31 cellular contexts compared by ENCODE assay signal in the genomic region with DNA sequence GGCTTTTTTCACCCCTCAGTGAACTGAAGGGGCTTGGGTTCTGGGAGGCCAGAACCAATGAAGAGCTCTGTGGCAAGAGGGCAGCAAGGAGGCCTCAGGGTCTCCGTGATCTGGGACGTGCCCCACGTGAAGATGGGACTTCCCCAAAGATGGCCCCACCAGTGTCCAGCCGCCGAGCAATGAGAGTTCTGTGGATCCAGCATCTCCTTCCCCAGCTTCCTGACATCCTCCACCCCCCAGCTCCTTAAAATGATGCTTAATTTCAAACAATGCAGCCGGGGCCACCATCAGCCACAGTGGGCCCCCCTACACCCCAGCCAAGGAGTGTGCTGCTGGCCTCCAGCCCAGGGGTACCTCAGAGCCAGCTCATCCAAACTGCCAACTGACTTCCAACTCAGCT. TPM values are rescaled to one million over a fixed set of nuclear protein-coding genes. Genes with fewer than 3 reads are reported as not detected.
DNase-seq lines count a peak whose midpoint lies in the region; ATAC-seq, FAIRE-seq and TF ChIP-seq lines count a peak whose summit lies in the region.
"Had no signal": no experiment of that assay in that cellular context is flagged by ENCODE, and none has a peak within 500 bp of the region (broad histone marks: within the 10 kb centered on the region; RNA-seq: fewer than 3 reads in every experiment).

No MANE protein-coding gene starts in this region.

- peak overlapping the region; percentile 90 for H2AK5ac ChIP-seq in neuronal stem cell (ENCODE audit: low read depth, low read length)

- H3K4me1 ChIP-seq in heart left ventricle = no peaks in the 10 kb centered on the region
- no peaks in the 10 kb centered on the region for H3K4me1 ChIP-seq in kidney (ENCODE audit: control insufficient read depth in 1 of 2, insufficient read depth in 1 of 2, low read depth in 1 of 2, low read length in 2 of 2)
- H3K4me1 ChIP-seq in neuronal stem cell (ENCODE audit: control insufficient read depth in 2 of 2, insufficient read depth in 1 of 2, low read depth in 1 of 2, low read length in 2 of 2) = peaks cover 0 to 10% of the 10 kb centered on the region in 2 donors
- H3K4me1 ChIP-seq: BE2C, BLaER1 had no signal

- H2BK12ac ChIP-seq in neuronal stem cell (ENCODE audit: low read length) = no peak overlapping the region

- H3K14ac ChIP-seq in neuronal stem cell (ENCODE audit: low read length) = no peak overlapping the region

- H3K79me1 ChIP-seq in neuronal stem cell (ENCODE audit: low read depth, low read length) = no peaks in the 10 kb centered on the region

- peaks cover 0 to 19% (median 0%) of the 10 kb centered on the region in 9 donors for H3K27me3 ChIP-seq in heart left ventricle
- peaks cover 0 to 48% (median 0%) of the 10 kb centered on the region in 3 experiments for H3K27me3 ChIP-seq in neuronal stem cell (ENCODE audit: control insufficient read depth in 3 of 3, insufficient read depth in 3 of 3, low read depth in 1 of 3, low read length in 3 of 3)
- H3K27me3 ChIP-seq: BE2C, BLaER1 had no signal

- FAIRE-seq in kidney (lab: Jason Lieb, UNC) = no peak
- FAIRE-seq: A204.1, GM12878, GM12892, GM18507 had no signal

- H3K9ac ChIP-seq in kidney (ENCODE audit: low read length in 2 of 2) = no peak overlapping the region
- peak overlapping the region; percentile 40 for H3K9ac ChIP-seq in neuronal stem cell (ENCODE audit: low read depth, low read length, poor library complexity)
- H3K9ac ChIP-seq: BLaER1 had no signal

- H3K27ac ChIP-seq in heart left ventricle = no peak overlapping the region
- H3K27ac ChIP-seq in kidney (ENCODE audit: low read depth in 2 of 2, low read length in 2 of 2) = no peak overlapping the region
- H3K27ac ChIP-seq in neuronal stem cell (replicated peaks; ENCODE audit: low read length) = no peak overlapping the region
- H3K27ac ChIP-seq: BLaER1 had no signal

- no peak overlapping the region for H4K91ac ChIP-seq in neuronal stem cell (ENCODE audit: low read depth, low read length, poor library complexity)

- no peak for TF ChIP-seq POLR2A in heart left ventricle (IDR thresholded peaks at IDR 0.05)

- no peak overlapping the region for H2BK15ac ChIP-seq in neuronal stem cell (ENCODE audit: low read length)

- WGBS in heart left ventricle, 4 donors = 76 to 85% (median 81%) methylated on average over 4 to 6 of the region's 6 CpGs
- WGBS in neuronal stem cell (ENCODE audit: extremely low coverage in 2 of 2, insufficient read length in 2 of 2, insufficient replicate concordance in 1 of 2), 2 donors = no CpG with 5 or more reads among the region's 6 CpGs

- H2BK5ac ChIP-seq in neuronal stem cell (ENCODE audit: low read length) = no peak overlapping the region

- intact Hi-C loops in Right ventricle myocardium inferior (cut with DNase I) (loop anchor here (10.0 kb wide), 1 partner anchor 444 kb away; no protein-coding TSS in a partner anchor), heart left ventricle (cut with DNase I) (loop anchor here in 2 of 10 donors (10.0 kb wide), 2 partner anchors 56 to 444 kb away; a partner anchor contains a TSS), kidney (cut with DNase I) (no loop called here)

- H4K8ac ChIP-seq in neuronal stem cell (ENCODE audit: low read depth, low read length) = no peak overlapping the region

- no peak overlapping the region for H3K4me2 ChIP-seq in neuronal stem cell (ENCODE audit: insufficient read depth, low read length, poor library complexity, severe bottlenecking)
- H3K4me2 ChIP-seq: BLaER1 had no signal

- no peak overlapping the region for H2BK120ac ChIP-seq in neuronal stem cell (ENCODE audit: low read depth, low read length)

- no peak for TF ChIP-seq CTCF in heart left ventricle (IDR thresholded peaks at IDR 0.05)
- no peak for TF ChIP-seq CTCF in kidney (IDR thresholded peaks at IDR 0.05; ENCODE audit: borderline replicate concordance, extremely low read depth, insufficient read depth)

- no peak for ATAC-seq in Right ventricle myocardium inferior
- ATAC-seq in heart left ventricle = no peak
- ATAC-seq in HG02852 (IDR thresholded peaks at IDR 0.05; ENCODE audit: unreplicated experiment) = no peak
- ATAC-seq: GM12878 had no signal

- H2AFZ ChIP-seq in neuronal stem cell (ENCODE audit: low read length) = no peak overlapping the region

- H3K23ac ChIP-seq in neuronal stem cell (ENCODE audit: low read depth, low read length, poor library complexity) = no peak overlapping the region

- no peak overlapping the region for H3K4ac ChIP-seq in neuronal stem cell (ENCODE audit: low read length)

- DNase-seq in Right ventricle myocardium inferior (ENCODE audit: missing footprints) (peak; percentile 13), heart left ventricle (no peak), kidney (peak; percentile 37), neuronal stem cell (ENCODE audit: low spot score) (no peak)
- no peak for DNase-seq in effector CD4-positive, alpha-beta T cell
- DNase-seq in activated naive CD4-positive, alpha-beta T cell (lab: John Stamatoyannopoulos, UW) = no peak
- DNase-seq: 8988T; ACHN; BE2C; CD4-positive, alpha-beta memory T cell; CD4-positive, CD25-positive, alpha-beta regulatory T cell; CD8-positive, alpha-beta memory T cell; COR-L47; DMS 273 treated with DMSO at 0.1 percent for 48 hours; DMS153; DMS53; DMS79; DND-41; EL; GDM1 had no signal

- no peak overlapping the region for H3K4me3 ChIP-seq in heart left ventricle
- H3K4me3 ChIP-seq in kidney (ENCODE audit: low read length in 2 of 2) = no peak overlapping the region
- H3K4me3 ChIP-seq in neuronal stem cell (ENCODE audit: low read length in 2 of 2) = no peak overlapping the region
- H3K4me3 ChIP-seq: BLaER1, GM12878 had no signal

- no peak overlapping the region for H3K18ac ChIP-seq in neuronal stem cell (ENCODE audit: low read length)

- H3K9me3 ChIP-seq in heart left ventricle = no peaks in the 10 kb centered on the region
- H3K9me3 ChIP-seq in kidney (ENCODE audit: control insufficient read depth in 1 of 2, low read length in 2 of 2) = no peaks in the 10 kb centered on the region
- no peaks in the 10 kb centered on the region for H3K9me3 ChIP-seq in neuronal stem cell (replicated peaks in 1 of 2; ENCODE audit: control insufficient read depth in 2 of 2, insufficient read depth in 1 of 2, low read depth in 1 of 2, low read length in 2 of 2)
- H3K9me3 ChIP-seq: BE2C, BLaER1 had no signal

- H3K36me3 ChIP-seq in heart left ventricle (no peaks in the 10 kb centered on the region), kidney (ENCODE audit: control insufficient read depth in 1 of 2, insufficient read depth in 2 of 2, low read length in 2 of 2) (no peaks in the 10 kb centered on the region), neuronal stem cell (replicated peaks in 1 of 2; ENCODE audit: control insufficient read depth in 2 of 2, insufficient read depth in 2 of 2, low read length in 2 of 2) (no peaks in the 10 kb centered on the region)
- H3K36me3 ChIP-seq: BE2C, BLaER1 had no signal

RNA-seq across cellular contexts. Expression of a gene that starts 5.9 kb away (rescaled TPM):
- total RNA-seq in Right ventricle myocardium inferior (not detected), heart left ventricle (not detected), kidney (not detected)
- polyA plus RNA-seq in heart left ventricle (not detected), kidney (ENCODE audit: insufficient read depth, low read depth, low replicate concordance) (not detected)
- polyA plus RNA-seq in neuronal stem cell (2013, experiment 1 of 2) = not detected
- not detected for polyA plus RNA-seq in neuronal stem cell (2013, experiment 2 of 2)
- total RNA-seq: A673; CD4-positive, alpha-beta memory T cell; CD4-positive, CD25-positive, alpha-beta regulatory T cell; CD8-positive, alpha-beta memory T cell; Daoy; G401; GM12878 had no signal
- polyA plus RNA-seq: AG04450; CD14-positive monocyte; CD4-positive, alpha-beta memory T cell; CD4-positive, CD25-positive, alpha-beta regulatory T cell; CD8-positive, alpha-beta memory T cell; GM12878 had no signal

RNA-seq across cellular contexts. Expression of a gene that starts 54.6 kb away (rescaled TPM):
- not detected for total RNA-seq in Right ventricle myocardium inferior
- under 1 TPM in 1 of 9 donors, not detected in 8; 0.52 TPM for total RNA-seq in heart left ventricle
- not detected for polyA plus RNA-seq in heart left ventricle
- not detected for total RNA-seq in kidney
- not detected for polyA plus RNA-seq in kidney (ENCODE audit: insufficient read depth, low read depth, low replicate concordance)
- polyA plus RNA-seq in neuronal stem cell (2013, experiment 1 of 2) = 2.5 TPM
- polyA plus RNA-seq in neuronal stem cell (2013, experiment 2 of 2) = 2.4 TPM
- total RNA-seq: A673; CD4-positive, alpha-beta memory T cell; CD4-positive, CD25-positive, alpha-beta regulatory T cell; CD8-positive, alpha-beta memory T cell; G401 had no signal
- polyA plus RNA-seq: AG04450; CD14-positive monocyte; CD4-positive, alpha-beta memory T cell; CD4-positive, CD25-positive, alpha-beta regulatory T cell; CD8-positive, alpha-beta memory T cell; GM12878 had no signal

RNA-seq across cellular contexts. Expression of a gene that starts 55.6 kb away (rescaled TPM):
- total RNA-seq in Right ventricle myocardium inferior (39.3 TPM), heart left ventricle (10 to 100 TPM; 17.9 to 70.4 (median 38.2) TPM), kidney (2.9 TPM)
- polyA plus RNA-seq in heart left ventricle (10 to 100 TPM in 1 of 2 donors, 1 to 10 TPM in 1; 2.9 to 15.6 TPM), kidney (ENCODE audit: insufficient read depth, low read depth, low replicate concordance) (15.4 TPM)
- 2.6 TPM for polyA plus RNA-seq in neuronal stem cell (2013, experiment 1 of 2)
- polyA plus RNA-seq in neuronal stem cell (2013, experiment 2 of 2) = 2.8 TPM
- polyA plus RNA-seq: CD14-positive monocyte had no signal

Comparison
In these comparisons a context has a peak if more than half of its experiments do, and no peak if none do; other contexts are left out.
1. DNase-seq: peak in Right ventricle myocardium inferior (single experiment) and kidney (single experiment); none in heart left ventricle (0 of 5), neuronal stem cell (single experiment), effector CD4-positive, alpha-beta T cell (single experiment) and activated naive CD4-positive, alpha-beta T cell (0 of 4).